ENCODE assay signal across 2 cellular contexts in the genomic region with DNA sequence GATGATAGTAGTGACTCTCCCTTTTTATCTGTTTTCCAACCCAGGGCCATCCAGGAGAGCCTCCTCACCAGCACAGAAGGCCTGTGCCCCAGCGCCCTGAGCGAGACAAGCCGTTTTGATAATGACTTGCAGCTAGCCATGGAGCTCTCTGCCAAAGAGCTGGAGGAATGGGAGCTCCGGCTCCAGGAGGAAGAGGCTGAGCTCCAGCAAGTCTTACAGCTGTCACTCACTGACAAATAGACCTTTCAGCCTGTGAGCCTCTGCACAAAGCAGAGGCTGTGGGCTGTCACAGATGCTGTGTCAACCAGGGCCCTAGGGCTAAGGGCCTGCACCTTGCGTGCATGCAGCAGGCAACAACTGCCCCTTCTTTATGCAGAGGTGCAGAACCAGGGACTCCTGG.
TF ChIP-seq lines count a peak whose summit lies in the region.

No MANE protein-coding gene starts in this region.

TF ChIP-seq in K562, 482 proteins besides CTCF, POLR2A, EP300 and RAD21:
- TF ChIP-seq SIX5 (IDR thresholded peaks at IDR 0.05; ENCODE audit: borderline replicate concordance in 1 of 2, insufficient read depth in 1 of 2, low read depth in 1 of 2, low read length in 2 of 2) (no peak), KLF10 (CRISPR knock-in tag; IDR thresholded peaks at IDR 0.05) (no peak)
- TF ChIP-seq, protein P1, sequence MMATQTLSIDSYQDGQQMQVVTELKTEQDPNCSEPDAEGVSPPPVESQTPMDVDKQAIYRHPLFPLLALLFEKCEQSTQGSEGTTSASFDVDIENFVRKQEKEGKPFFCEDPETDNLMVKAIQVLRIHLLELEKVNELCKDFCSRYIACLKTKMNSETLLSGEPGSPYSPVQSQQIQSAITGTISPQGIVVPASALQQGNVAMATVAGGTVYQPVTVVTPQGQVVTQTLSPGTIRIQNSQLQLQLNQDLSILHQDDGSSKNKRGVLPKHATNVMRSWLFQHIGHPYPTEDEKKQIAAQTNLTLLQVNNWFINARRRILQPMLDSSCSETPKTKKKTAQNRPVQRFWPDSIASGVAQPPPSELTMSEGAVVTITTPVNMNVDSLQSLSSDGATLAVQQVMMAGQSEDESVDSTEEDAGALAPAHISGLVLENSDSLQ (IDR thresholded peaks at IDR 0.05), result 0 out of 2 replicates have a peak, but pooled peaks have one; percentile 22
TF ChIP-seq in K562: peak in this region for 1.

TF ChIP-seq in liver, 16 proteins besides CTCF, POLR2A, EP300 and RAD21:
- TF ChIP-seq NR2F2 (IDR thresholded peaks at IDR 0.05), result no peak
- no peak for TF ChIP-seq HNF4A (conservative IDR thresholded peaks at IDR 0.05)
- no peak for TF ChIP-seq FOXA2 (IDR thresholded peaks at IDR 0.05)
- TF ChIP-seq, protein P2, sequence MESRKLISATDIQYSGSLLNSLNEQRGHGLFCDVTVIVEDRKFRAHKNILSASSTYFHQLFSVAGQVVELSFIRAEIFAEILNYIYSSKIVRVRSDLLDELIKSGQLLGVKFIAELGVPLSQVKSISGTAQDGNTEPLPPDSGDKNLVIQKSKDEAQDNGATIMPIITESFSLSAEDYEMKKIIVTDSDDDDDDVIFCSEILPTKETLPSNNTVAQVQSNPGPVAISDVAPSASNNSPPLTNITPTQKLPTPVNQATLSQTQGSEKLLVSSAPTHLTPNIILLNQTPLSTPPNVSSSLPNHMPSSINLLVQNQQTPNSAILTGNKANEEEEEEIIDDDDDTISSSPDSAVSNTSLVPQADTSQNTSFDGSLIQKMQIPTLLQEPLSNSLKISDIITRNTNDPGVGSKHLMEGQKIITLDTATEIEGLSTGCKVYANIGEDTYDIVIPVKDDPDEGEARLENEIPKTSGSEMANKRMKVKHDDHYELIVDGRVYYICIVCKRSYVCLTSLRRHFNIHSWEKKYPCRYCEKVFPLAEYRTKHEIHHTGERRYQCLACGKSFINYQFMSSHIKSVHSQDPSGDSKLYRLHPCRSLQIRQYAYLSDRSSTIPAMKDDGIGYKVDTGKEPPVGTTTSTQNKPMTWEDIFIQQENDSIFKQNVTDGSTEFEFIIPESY (IDR thresholded peaks at IDR 0.05), result no peak
- no peak for TF ChIP-seq GABPA (IDR thresholded peaks at IDR 0.05 in 1 of 2, conservative IDR thresholded peaks at IDR 0.05 in 1 of 2)
- TF ChIP-seq YY1 (IDR thresholded peaks at IDR 0.05), result no peak
- TF ChIP-seq, protein P3, sequence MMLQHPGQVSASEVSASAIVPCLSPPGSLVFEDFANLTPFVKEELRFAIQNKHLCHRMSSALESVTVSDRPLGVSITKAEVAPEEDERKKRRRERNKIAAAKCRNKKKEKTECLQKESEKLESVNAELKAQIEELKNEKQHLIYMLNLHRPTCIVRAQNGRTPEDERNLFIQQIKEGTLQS (IDR thresholded peaks at IDR 0.05), result no peak
- TF ChIP-seq JUND (IDR thresholded peaks at IDR 0.05), result no peak
- TF ChIP-seq, protein P4, sequence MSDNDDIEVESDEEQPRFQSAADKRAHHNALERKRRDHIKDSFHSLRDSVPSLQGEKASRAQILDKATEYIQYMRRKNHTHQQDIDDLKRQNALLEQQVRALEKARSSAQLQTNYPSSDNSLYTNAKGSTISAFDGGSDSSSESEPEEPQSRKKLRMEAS (IDR thresholded peaks at IDR 0.05), result no peak
- no peak for TF ChIP-seq RXRA (IDR thresholded peaks at IDR 0.05)
- TF ChIP-seq, protein P5, sequence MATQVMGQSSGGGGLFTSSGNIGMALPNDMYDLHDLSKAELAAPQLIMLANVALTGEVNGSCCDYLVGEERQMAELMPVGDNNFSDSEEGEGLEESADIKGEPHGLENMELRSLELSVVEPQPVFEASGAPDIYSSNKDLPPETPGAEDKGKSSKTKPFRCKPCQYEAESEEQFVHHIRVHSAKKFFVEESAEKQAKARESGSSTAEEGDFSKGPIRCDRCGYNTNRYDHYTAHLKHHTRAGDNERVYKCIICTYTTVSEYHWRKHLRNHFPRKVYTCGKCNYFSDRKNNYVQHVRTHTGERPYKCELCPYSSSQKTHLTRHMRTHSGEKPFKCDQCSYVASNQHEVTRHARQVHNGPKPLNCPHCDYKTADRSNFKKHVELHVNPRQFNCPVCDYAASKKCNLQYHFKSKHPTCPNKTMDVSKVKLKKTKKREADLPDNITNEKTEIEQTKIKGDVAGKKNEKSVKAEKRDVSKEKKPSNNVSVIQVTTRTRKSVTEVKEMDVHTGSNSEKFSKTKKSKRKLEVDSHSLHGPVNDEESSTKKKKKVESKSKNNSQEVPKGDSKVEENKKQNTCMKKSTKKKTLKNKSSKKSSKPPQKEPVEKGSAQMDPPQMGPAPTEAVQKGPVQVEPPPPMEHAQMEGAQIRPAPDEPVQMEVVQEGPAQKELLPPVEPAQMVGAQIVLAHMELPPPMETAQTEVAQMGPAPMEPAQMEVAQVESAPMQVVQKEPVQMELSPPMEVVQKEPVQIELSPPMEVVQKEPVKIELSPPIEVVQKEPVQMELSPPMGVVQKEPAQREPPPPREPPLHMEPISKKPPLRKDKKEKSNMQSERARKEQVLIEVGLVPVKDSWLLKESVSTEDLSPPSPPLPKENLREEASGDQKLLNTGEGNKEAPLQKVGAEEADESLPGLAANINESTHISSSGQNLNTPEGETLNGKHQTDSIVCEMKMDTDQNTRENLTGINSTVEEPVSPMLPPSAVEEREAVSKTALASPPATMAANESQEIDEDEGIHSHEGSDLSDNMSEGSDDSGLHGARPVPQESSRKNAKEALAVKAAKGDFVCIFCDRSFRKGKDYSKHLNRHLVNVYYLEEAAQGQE (IDR thresholded peaks at IDR 0.05), result no peak
- TF ChIP-seq EGR1 (IDR thresholded peaks at IDR 0.05; ENCODE audit: low read depth in 2 of 2), result no peak
- TF ChIP-seq TAF1 (conservative IDR thresholded peaks at IDR 0.05), result no peak
- no peak for TF ChIP-seq SP1 (IDR thresholded peaks at IDR 0.05)
- no peak for TF ChIP-seq HNF4G (IDR thresholded peaks at IDR 0.05)
- TF ChIP-seq FOXA1 (IDR thresholded peaks at IDR 0.05), result no peak
